ENCODE assay signal across 1 cellular context in the genomic region with DNA sequence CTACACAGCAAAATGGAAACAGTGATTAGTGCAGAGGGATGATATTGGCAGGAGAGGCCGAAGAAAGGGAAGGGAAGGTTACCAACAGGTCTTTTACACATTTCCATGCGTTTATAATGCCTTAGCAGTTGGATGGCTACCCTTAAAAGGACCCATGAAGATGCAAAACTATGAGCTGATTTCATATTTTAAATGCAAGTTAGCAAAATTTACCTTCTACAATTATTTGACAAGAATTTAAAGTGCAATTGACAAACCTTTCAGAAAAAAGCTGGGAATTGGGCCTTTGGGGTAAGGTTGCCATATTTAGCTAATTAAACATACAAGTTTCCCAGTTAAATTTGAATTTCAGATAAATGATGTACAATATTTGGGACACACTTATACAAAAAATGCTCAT.
TF ChIP-seq lines count a peak whose summit lies in the region.

No MANE protein-coding gene starts in this region.

TF ChIP-seq in HepG2, 621 proteins besides CTCF, POLR2A, EP300 and RAD21 (continued from another document):
- TF ChIP-seq, protein P1, sequence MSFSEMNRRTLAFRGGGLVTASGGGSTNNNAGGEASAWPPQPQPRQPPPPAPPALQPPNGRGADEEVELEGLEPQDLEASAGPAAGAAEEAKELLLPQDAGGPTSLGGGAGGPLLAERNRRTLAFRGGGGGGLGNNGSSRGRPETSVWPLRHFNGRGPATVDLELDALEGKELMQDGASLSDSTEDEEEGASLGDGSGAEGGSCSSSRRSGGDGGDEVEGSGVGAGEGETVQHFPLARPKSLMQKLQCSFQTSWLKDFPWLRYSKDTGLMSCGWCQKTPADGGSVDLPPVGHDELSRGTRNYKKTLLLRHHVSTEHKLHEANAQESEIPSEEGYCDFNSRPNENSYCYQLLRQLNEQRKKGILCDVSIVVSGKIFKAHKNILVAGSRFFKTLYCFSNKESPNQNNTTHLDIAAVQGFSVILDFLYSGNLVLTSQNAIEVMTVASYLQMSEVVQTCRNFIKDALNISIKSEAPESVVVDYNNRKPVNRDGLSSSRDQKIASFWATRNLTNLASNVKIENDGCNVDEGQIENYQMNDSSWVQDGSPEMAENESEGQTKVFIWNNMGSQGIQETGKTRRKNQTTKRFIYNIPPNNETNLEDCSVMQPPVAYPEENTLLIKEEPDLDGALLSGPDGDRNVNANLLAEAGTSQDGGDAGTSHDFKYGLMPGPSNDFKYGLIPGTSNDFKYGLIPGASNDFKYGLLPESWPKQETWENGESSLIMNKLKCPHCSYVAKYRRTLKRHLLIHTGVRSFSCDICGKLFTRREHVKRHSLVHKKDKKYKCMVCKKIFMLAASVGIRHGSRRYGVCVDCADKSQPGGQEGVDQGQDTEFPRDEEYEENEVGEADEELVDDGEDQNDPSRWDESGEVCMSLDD (CRISPR knock-in tag; IDR thresholded peaks at IDR 0.05; ENCODE audit: borderline replicate concordance) = no peak
- TF ChIP-seq ZNF781 (CRISPR knock-in tag; IDR thresholded peaks at IDR 0.05; ENCODE audit: borderline replicate concordance, not compliant biosample characterization) = no peak
- TF ChIP-seq, protein P2, sequence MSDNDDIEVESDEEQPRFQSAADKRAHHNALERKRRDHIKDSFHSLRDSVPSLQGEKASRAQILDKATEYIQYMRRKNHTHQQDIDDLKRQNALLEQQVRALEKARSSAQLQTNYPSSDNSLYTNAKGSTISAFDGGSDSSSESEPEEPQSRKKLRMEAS (IDR thresholded peaks at IDR 0.05) = no peak
- TF ChIP-seq ZNF17 (CRISPR knock-in tag; IDR thresholded peaks at IDR 0.05) = no peak
- no peak for TF ChIP-seq ISX (CRISPR knock-in tag; conservative IDR thresholded peaks at IDR 0.05)
- TF ChIP-seq ZMYM4 (CRISPR knock-in tag; IDR thresholded peaks at IDR 0.05) = no peak
- no peak for TF ChIP-seq NR2F2 (IDR thresholded peaks at IDR 0.05; ENCODE audit: borderline replicate concordance, low read depth)
- peak; percentile 67 for TF ChIP-seq MAFF (IDR thresholded peaks at IDR 0.05; ENCODE audit: low read depth, low read length)
- TF ChIP-seq, protein P3, sequence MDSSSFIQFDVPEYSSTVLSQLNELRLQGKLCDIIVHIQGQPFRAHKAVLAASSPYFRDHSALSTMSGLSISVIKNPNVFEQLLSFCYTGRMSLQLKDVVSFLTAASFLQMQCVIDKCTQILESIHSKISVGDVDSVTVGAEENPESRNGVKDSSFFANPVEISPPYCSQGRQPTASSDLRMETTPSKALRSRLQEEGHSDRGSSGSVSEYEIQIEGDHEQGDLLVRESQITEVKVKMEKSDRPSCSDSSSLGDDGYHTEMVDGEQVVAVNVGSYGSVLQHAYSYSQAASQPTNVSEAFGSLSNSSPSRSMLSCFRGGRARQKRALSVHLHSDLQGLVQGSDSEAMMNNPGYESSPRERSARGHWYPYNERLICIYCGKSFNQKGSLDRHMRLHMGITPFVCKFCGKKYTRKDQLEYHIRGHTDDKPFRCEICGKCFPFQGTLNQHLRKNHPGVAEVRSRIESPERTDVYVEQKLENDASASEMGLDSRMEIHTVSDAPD (CRISPR knock-in tag; IDR thresholded peaks at IDR 0.05) = no peak
- TF ChIP-seq LCORL (IDR thresholded peaks at IDR 0.05) = no peak
- no peak for TF ChIP-seq LCORL (CRISPR knock-in tag; IDR thresholded peaks at IDR 0.05)
- TF ChIP-seq SIN3A (IDR thresholded peaks at IDR 0.05; ENCODE audit: borderline replicate concordance, low read depth, low read length) = no peak
